24 cellular contexts compared by ENCODE assay signal in the genomic region with DNA sequence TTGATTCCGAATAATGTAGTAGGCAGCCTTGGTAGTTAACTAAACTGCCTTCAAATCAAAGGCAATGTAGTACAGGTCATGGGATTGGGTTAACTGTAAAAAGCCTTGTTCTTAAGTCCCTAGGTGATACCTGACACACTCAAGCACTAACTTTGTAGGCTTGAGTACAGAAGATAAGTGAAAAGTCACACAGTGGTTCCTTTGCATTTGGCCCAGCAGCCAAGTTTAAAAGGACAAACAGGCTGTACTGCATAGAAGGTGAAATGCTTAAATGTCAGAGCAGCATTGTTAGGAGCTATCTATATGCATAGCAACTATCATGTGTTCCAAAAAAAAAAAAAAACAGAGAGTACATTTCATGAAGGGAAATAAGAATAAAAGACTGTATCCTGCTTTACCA.
"Had no signal": no experiment of that assay in that cellular context is flagged by ENCODE, and none has a peak within 500 bp of the region (broad histone marks: within the 10 kb centered on the region; RNA-seq: fewer than 3 reads in every experiment).

No MANE protein-coding gene starts in this region.

- H3K9me3 ChIP-seq: esophagus squamous epithelium, gastrocnemius medialis, left lung, lower lobe of right lung, mucosa of descending colon had no signal

- H3K36me3 ChIP-seq: esophagus squamous epithelium, gastrocnemius medialis, left lung, lower lobe of right lung had no signal

- ATAC-seq: effector memory CD8-positive, alpha-beta T cell; esophagus mucosa; gastrocnemius medialis; left lung; lower lobe of right lung; mucosa of descending colon had no signal

- DNase-seq: effector CD8-positive, alpha-beta T cell; effector memory CD8-positive, alpha-beta T cell; endodermal cell; erythroblast; esophagus squamous epithelium; foreskin fibroblast; foreskin melanocyte; gastrocnemius medialis; glutamatergic neuron; head of caudate nucleus; hypothalamus; immature natural killer cell; islet precursor cell; kidney; kidney glomerular epithelial cell; left lung; lower lobe of right lung; mesenchymal stem cell; mucosa of descending colon; naive B cell had no signal

- H3K27me3 ChIP-seq: esophagus squamous epithelium, gastrocnemius medialis, hepatocyte, left lung had no signal

- H3K4me1 ChIP-seq: esophagus squamous epithelium, gastrocnemius medialis, left lung, lower lobe of right lung had no signal

- H3K27ac ChIP-seq: coronary artery, epithelial cell of prostate, esophagus squamous epithelium, gastrocnemius medialis, hepatocyte, left lung, lower lobe of right lung had no signal

- H3K4me3 ChIP-seq: coronary artery, esophagus squamous epithelium, gastrocnemius medialis, hepatocyte, left lung, lower lobe of right lung, mucosa of descending colon had no signal
